Comparison of ENCODE assay signal across 15 cellular contexts in the genomic region with DNA sequence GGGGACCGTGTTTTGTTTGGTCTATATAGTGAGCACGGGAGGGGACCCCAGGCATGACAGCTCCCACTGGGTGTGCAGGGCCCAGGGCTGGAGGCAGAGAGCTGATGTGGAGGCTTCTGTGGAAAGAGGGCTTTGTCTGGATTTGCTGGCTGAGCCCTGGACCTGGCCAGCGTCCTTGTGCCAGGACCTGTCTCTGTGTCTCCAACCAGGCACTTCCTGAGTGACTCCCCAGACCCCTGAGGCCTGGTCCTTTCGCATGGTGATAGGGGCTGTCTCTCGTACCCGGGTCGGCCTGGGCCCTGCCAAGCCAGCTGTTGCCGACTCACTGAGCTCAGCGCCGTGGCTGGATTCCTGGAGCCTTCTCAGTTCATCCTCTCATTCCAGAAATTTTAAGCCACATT.
DNase-seq lines count a peak whose midpoint lies in the region; ATAC-seq and TF ChIP-seq lines count a peak whose summit lies in the region.
"Had no signal": no experiment of that assay in that cellular context is flagged by ENCODE, and none has a peak within 500 bp of the region (broad histone marks: within the 10 kb centered on the region; RNA-seq: fewer than 3 reads in every experiment).

No MANE protein-coding gene starts in this region.

- no peak overlapping the region for H3K4me3 ChIP-seq in BLaER1
- H3K4me3 ChIP-seq in RWPE2 (ENCODE audit: severe bottlenecking): no peak overlapping the region
- peak overlapping the region; percentile 26 for H3K4me3 ChIP-seq in skeletal muscle satellite cell (ENCODE audit: low read length)
- H3K4me3 ChIP-seq: SJCRH30 had no signal

- no peak overlapping the region for H3K4me3 Mint-ChIP-seq in T-helper 2 cell treated with Interferon-gamma antibody and Interleukin-4, amounts not matched to agents 5 μg/mL and 100 μg/mL, for 36 hours
- H3K4me3 Mint-ChIP-seq: activated CD4-positive, alpha-beta T cell treated with anti-CD3 and anti-CD28 coated beads, Interleukin-2, amount 10 ng/mL, durations not matched to agents 24 days and 14 days had no signal

- H3K27me3 ChIP-seq in BLaER1 (no peaks in the 10 kb centered on the region), RWPE2 (ENCODE audit: insufficient read depth, poor library complexity, severe bottlenecking) (no peaks in the 10 kb centered on the region), skeletal muscle satellite cell (ENCODE audit: control insufficient read depth, insufficient read depth, low read length) (no peaks in the 10 kb centered on the region)
- H3K27me3 ChIP-seq: foreskin keratinocyte, SJCRH30 had no signal

- peak; percentile 55 for DNase-seq in RWPE2 (ENCODE audit: low spot score)
- peak; percentile 56 for DNase-seq in islet precursor cell
- DNase-seq in LoVo (ENCODE audit: low spot score): no peak
- no peak for DNase-seq in EL
- DNase-seq in stimulated activated CD4-positive, alpha-beta T cell treated with anti-CD3 and anti-CD28 coated beads, Interleukin-1b, Interleukin-23, amount 100 ng/mL, for 48 hours: no peak
- DNase-seq in T-helper 2 cell treated with Interferon-gamma antibody and Interleukin-4, amounts not matched to agents 5 μg/mL and 100 μg/mL, for 36 hours (ENCODE audit: low spot score): no peak
- DNase-seq: activated CD4-positive, alpha-beta T cell treated with anti-CD3 and anti-CD28 coated beads, Interleukin-2, amount 10 ng/mL, durations not matched to agents 24 days and 14 days; caudate nucleus; foreskin keratinocyte; NCI-H1436; NCI-H2227 treated with DMSO at 0.1 percent for 48 hours; SJCRH30; stimulated activated naive CD8-positive, alpha-beta T cell treated with anti-CD3 and anti-CD28 coated beads, Interleukin-15, Interleukin-2, amounts not matched to agents 100 U/mL and 50 U/mL, for 24 hours had no signal

- H3K4me1 Mint-ChIP-seq in T-helper 2 cell treated with Interferon-gamma antibody and Interleukin-4, amounts not matched to agents 5 μg/mL and 100 μg/mL, for 36 hours (ENCODE audit: low read depth): no peaks in the 10 kb centered on the region
- H3K4me1 Mint-ChIP-seq: activated CD4-positive, alpha-beta T cell treated with anti-CD3 and anti-CD28 coated beads, Interleukin-2, amount 10 ng/mL, durations not matched to agents 24 days and 14 days had no signal

- H3K4me1 ChIP-seq in BLaER1 (peaks cover 23% of the 10 kb centered on the region), RWPE2 (ENCODE audit: insufficient read depth, poor library complexity, severe bottlenecking) (no peaks in the 10 kb centered on the region), skeletal muscle satellite cell (ENCODE audit: control insufficient read depth, insufficient read depth, low read length) (peaks cover 80% of the 10 kb centered on the region)
- H3K4me1 ChIP-seq: foreskin keratinocyte, SJCRH30 had no signal

- H3K9ac ChIP-seq in BLaER1 (no peak overlapping the region), skeletal muscle satellite cell (ENCODE audit: low read depth, low read length) (peak overlapping the region; percentile 91)

- H4K20me1 ChIP-seq in BLaER1: no peaks in the 10 kb centered on the region

- H3K4me2 ChIP-seq in BLaER1 (peak overlapping the region; percentile 17; the same call in 1 of the 2 replicates), skeletal muscle satellite cell (ENCODE audit: low read length) (peak overlapping the region; percentile 13)

- H3K27ac Mint-ChIP-seq in T-helper 2 cell treated with Interferon-gamma antibody and Interleukin-4, amounts not matched to agents 5 μg/mL and 100 μg/mL, for 36 hours: no peak overlapping the region
- H3K27ac Mint-ChIP-seq: activated CD4-positive, alpha-beta T cell treated with anti-CD3 and anti-CD28 coated beads, Interleukin-2, amount 10 ng/mL, durations not matched to agents 24 days and 14 days had no signal

- no peak for ATAC-seq in RWPE2 (ENCODE audit: low read depth)
- ATAC-seq: foreskin keratinocyte; stimulated activated naive CD8-positive, alpha-beta T cell treated with anti-CD3 and anti-CD28 coated beads, Interleukin-15, Interleukin-2, amounts not matched to agents 100 U/mL and 50 U/mL, for 24 hours had no signal

- TF ChIP-seq CTCF in RWPE2 (IDR thresholded peaks at IDR 0.05; ENCODE audit: poor library complexity, severe bottlenecking): no peak

- H3K27ac ChIP-seq in BLaER1: no peak overlapping the region
- no peak overlapping the region for H3K27ac ChIP-seq in RWPE2 (ENCODE audit: poor library complexity, severe bottlenecking)
- H3K27ac ChIP-seq: foreskin keratinocyte, SJCRH30 had no signal

- H3K36me3 ChIP-seq in BLaER1: no peaks in the 10 kb centered on the region
- H3K36me3 ChIP-seq in RWPE2 (ENCODE audit: low read depth): no peaks in the 10 kb centered on the region
- peaks cover 39% of the 10 kb centered on the region for H3K36me3 ChIP-seq in skeletal muscle satellite cell (ENCODE audit: insufficient read depth, low read length)
- H3K36me3 ChIP-seq: SJCRH30 had no signal

- no peaks in the 10 kb centered on the region for H3K36me3 Mint-ChIP-seq in T-helper 2 cell treated with Interferon-gamma antibody and Interleukin-4, amounts not matched to agents 5 μg/mL and 100 μg/mL, for 36 hours (ENCODE audit: low read depth)

- no peaks in the 10 kb centered on the region for H3K9me3 Mint-ChIP-seq in T-helper 2 cell treated with Interferon-gamma antibody and Interleukin-4, amounts not matched to agents 5 μg/mL and 100 μg/mL, for 36 hours
- H3K9me3 Mint-ChIP-seq: activated CD4-positive, alpha-beta T cell treated with anti-CD3 and anti-CD28 coated beads, Interleukin-2, amount 10 ng/mL, durations not matched to agents 24 days and 14 days had no signal

- no peaks in the 10 kb centered on the region for H3K27me3 Mint-ChIP-seq in T-helper 2 cell treated with Interferon-gamma antibody and Interleukin-4, amounts not matched to agents 5 μg/mL and 100 μg/mL, for 36 hours (ENCODE audit: low read depth)
- H3K27me3 Mint-ChIP-seq: activated CD4-positive, alpha-beta T cell treated with anti-CD3 and anti-CD28 coated beads, Interleukin-2, amount 10 ng/mL, durations not matched to agents 24 days and 14 days had no signal

- H3K9me3 ChIP-seq in BLaER1 (no peaks in the 10 kb centered on the region), RWPE2 (ENCODE audit: severe bottlenecking) (peaks cover 10% of the 10 kb centered on the region), skeletal muscle satellite cell (replicated peaks; ENCODE audit: low read length) (no peaks in the 10 kb centered on the region)
- H3K9me3 ChIP-seq: SJCRH30 had no signal

Comparison
In these comparisons a context has a peak if more than half of its experiments do, and no peak if none do; other contexts are left out.
1. DNase-seq: peak in RWPE2 (single experiment) and islet precursor cell (single experiment); none in LoVo (single experiment), EL (single experiment), stimulated activated CD4-positive, alpha-beta T cell treated with anti-CD3 and anti-CD28 coated beads, Interleukin-1b, Interleukin-23, amount 100 ng/mL, for 48 hours (single experiment) and T-helper 2 cell treated with Interferon-gamma antibody and Interleukin-4, amounts not matched to agents 5 μg/mL and 100 μg/mL, for 36 hours (single experiment).